Comparison of ENCODE assay signal across 17 cellular contexts in genomic region chr18:61531182-61531581, GRCh38.
DNase-seq lines count a peak whose midpoint lies in the region; ATAC-seq, FAIRE-seq and TF ChIP-seq lines count a peak whose summit lies in the region.
"Had no signal": no experiment of that assay in that cellular context is flagged by ENCODE, and none has a peak within 500 bp of the region (broad histone marks: within the 10 kb centered on the region; RNA-seq: fewer than 3 reads in every experiment).

No MANE protein-coding gene starts in this region.

- H3K27me3 ChIP-seq in A673 (replicated peaks; ENCODE audit: insufficient read depth, low read depth, low read length, poor library complexity) (peaks cover 21% of the 10 kb centered on the region), left ventricle myocardium inferior (ENCODE audit: low read depth) (no peaks in the 10 kb centered on the region)
- H3K27me3 ChIP-seq: neutrophil had no signal

- POLR2A ChIA-PET in A673 (lab: Charles Lee; ENCODE audit: low non-redundant PET) = no interaction called here

- H3K4me3 ChIP-seq in A673 (ENCODE audit: low read depth, low read length, poor library complexity, severe bottlenecking) = no peak overlapping the region
- H3K4me3 ChIP-seq in left ventricle myocardium inferior = no peak overlapping the region

- in situ Hi-C loops in G401 (cut with HindIII; ENCODE audit: low sequenced_read_pairs) = no loop called here
- in situ Hi-C loops in SK-MEL-5 (cut with HindIII; ENCODE audit: low pct_unique_long_range_greater_than_20kb, low sequenced_read_pairs) = no loop called here

- ATAC-seq in HG02623 (IDR thresholded peaks at IDR 0.05; ENCODE audit: unreplicated experiment) = no peak
- no peak for ATAC-seq in HG02938 (IDR thresholded peaks at IDR 0.05; ENCODE audit: unreplicated experiment)

- H3K27ac ChIP-seq in A673 (ENCODE audit: low read depth, low read length, poor library complexity, severe bottlenecking) = no peak overlapping the region
- no peak overlapping the region for H3K27ac ChIP-seq in left ventricle myocardium inferior (replicated peaks)
- H3K27ac ChIP-seq: neutrophil had no signal

- no peak for TF ChIP-seq CTCF in A673 (conservative IDR thresholded peaks at IDR 0.05; ENCODE audit: low read depth, low read length)
- no peak for TF ChIP-seq CTCF in left ventricle myocardium inferior (IDR thresholded peaks at IDR 0.05; ENCODE audit: borderline replicate concordance)

- H3K9me3 ChIP-seq in A673 (ENCODE audit: low read depth, low read length, poor library complexity, severe bottlenecking) (no peaks in the 10 kb centered on the region), left ventricle myocardium inferior (replicated peaks) (no peaks in the 10 kb centered on the region)
- H3K9me3 ChIP-seq: neutrophil had no signal

- H3K4me1 ChIP-seq in A673 (ENCODE audit: insufficient read depth, low read length, poor library complexity, severe bottlenecking) (no peaks in the 10 kb centered on the region), left ventricle myocardium inferior (no peaks in the 10 kb centered on the region)

- no peak for FAIRE-seq in RCC 7860 (lab: Jason Lieb, UNC)
- FAIRE-seq: H1, keratinocyte had no signal

- CTCF ChIA-PET in A673 (lab: Charles Lee) = no interaction called here

- H3K36me3 ChIP-seq in A673 (ENCODE audit: insufficient read depth, low read length, poor library complexity, severe bottlenecking) (no peaks in the 10 kb centered on the region), left ventricle myocardium inferior (no peaks in the 10 kb centered on the region)
- H3K36me3 ChIP-seq: neutrophil had no signal

- DNase-seq in A673 (ENCODE audit: low spot score) (peak; percentile 56), G401 (ENCODE audit: low spot score) (peak; percentile 90), SK-MEL-5 (ENCODE audit: low read depth, low spot score) (peak; percentile 27), left ventricle myocardium inferior (peak; percentile 40), RCC 7860 (ENCODE audit: low spot score) (no peak)
- no peak for DNase-seq in stimulated activated CD8-positive, alpha-beta memory T cell treated with anti-CD3 and anti-CD28 coated beads, Interleukin-4, amount 100 ng/mL, for 48 hours
- DNase-seq: activated CD4-positive, alpha-beta T cell treated with anti-CD3 and anti-CD28 coated beads for 1 hour; activated gamma-delta T cell; erythroblast; glutamatergic neuron; NCI-H2029 treated with DMSO at 0.1 percent for 48 hours; stimulated activated CD4-positive, alpha-beta T cell treated with anti-CD3 and anti-CD28 coated beads, Interleukin-2, amount 100 ng/mL, for 48 hours had no signal

- intact Hi-C loops in A673 (cut with micrococcal nuclease; ENCODE audit: unreplicated experiment) (no loop called here), left ventricle myocardium inferior (cut with micrococcal nuclease) (no loop called here)

- no TSS peak for BruUV-seq in A673 (replicated peaks; lab: Mats Ljungman, UMichigan)

Comparison
In these comparisons a context has a peak if more than half of its experiments do, and no peak if none do; other contexts are left out.
1. DNase-seq: peak in A673 (single experiment), G401 (single experiment), SK-MEL-5 (single experiment) and left ventricle myocardium inferior (single experiment); none in RCC 7860 (single experiment) and stimulated activated CD8-positive, alpha-beta memory T cell treated with anti-CD3 and anti-CD28 coated beads, Interleukin-4, amount 100 ng/mL, for 48 hours (single experiment).